ENCODE assay signal across 20 cellular contexts in the genomic region with DNA sequence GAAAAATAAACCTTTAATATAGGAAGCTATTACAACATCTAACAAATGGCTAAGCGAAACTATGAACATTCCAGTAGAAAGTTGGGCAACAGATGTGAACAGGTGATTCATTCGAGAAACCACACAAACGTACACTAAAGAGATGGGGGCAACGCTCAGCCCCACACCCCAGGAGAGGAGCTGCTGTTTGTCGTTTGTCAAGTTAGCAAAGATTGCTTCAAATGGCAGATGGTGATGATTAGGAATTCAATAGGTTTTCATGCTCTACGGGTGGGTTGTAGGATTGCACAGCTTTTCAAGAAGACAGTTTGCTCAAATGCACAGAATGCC.
"Had no signal": no experiment of that assay in that cellular context is flagged by ENCODE, and none has a peak within 500 bp of the region (broad histone marks: within the 10 kb centered on the region; RNA-seq: fewer than 3 reads in every experiment).

No MANE protein-coding gene starts in this region.

- H3K4me3 ChIP-seq: right atrium auricular region, smooth muscle cell, tibial nerve, vagina had no signal

- H3K27me3 ChIP-seq: brain microvascular endothelial cell, foreskin keratinocyte, right atrium auricular region, tibial nerve, vagina had no signal

- DNase-seq: activated CD4-positive, alpha-beta memory T cell treated with anti-CD3 and anti-CD28 coated beads, Interleukin-2, amount 10 ng/mL, durations not matched to agents 7 days and 5 days; activated CD4-positive, alpha-beta T cell treated with anti-CD3 and anti-CD28 coated beads for 36 hours; activated T-cell treated with anti-CD3 and anti-CD28 coated beads, Interleukin-2, amount 50 U/mL, for 24 hours; brain microvascular endothelial cell; cerebellar nuclear complex; effector memory CD4-positive, alpha-beta T cell; foreskin keratinocyte; glutamatergic neuron; hypothalamus; kidney glomerular epithelial cell; mesendoderm; nephron progenitor cell; stimulated activated CD4-positive, alpha-beta T cell treated with anti-CD3 and anti-CD28 coated beads, Interleukin-4, amount 100 ng/mL, for 4 hours; stimulated activated CD8-positive, alpha-beta memory T cell treated with anti-CD3 and anti-CD28 coated beads, Interleukin-4, amount 100 ng/mL, for 48 hours; stimulated activated naive CD4-positive, alpha-beta T cell treated with Interleukin-2 at 50 U/mL for 16 hours; substantia nigra had no signal

- H3K4me2 ChIP-seq: smooth muscle cell had no signal

- H3K4me1 ChIP-seq: foreskin keratinocyte, right atrium auricular region, tibial nerve, vagina had no signal

- ATAC-seq: activated CD4-positive, alpha-beta T cell treated with anti-CD3 and anti-CD28 coated beads for 36 hours; foreskin keratinocyte had no signal

- H3K9me3 ChIP-seq: right atrium auricular region, tibial nerve, vagina had no signal

- H3K27ac ChIP-seq: brain microvascular endothelial cell, foreskin keratinocyte, right atrium auricular region, tibial nerve, vagina had no signal

- H3K36me3 ChIP-seq: brain microvascular endothelial cell, right atrium auricular region, tibial nerve, vagina had no signal
